16 cellular contexts compared by ENCODE assay signal in genomic region chr12:116734156-116734768, GRCh38. TPM values are rescaled to one million over a fixed set of nuclear protein-coding genes. Genes with fewer than 3 reads are reported as not detected.
DNase-seq lines count a peak whose midpoint lies in the region; ATAC-seq and TF ChIP-seq lines count a peak whose summit lies in the region.
"Had no signal": no experiment of that assay in that cellular context is flagged by ENCODE, and none has a peak within 500 bp of the region (broad histone marks: within the 10 kb centered on the region; RNA-seq: fewer than 3 reads in every experiment).

No MANE protein-coding gene starts in this region.

- H3K27me3 Mint-ChIP-seq in Caco-2 (ENCODE audit: insufficient read depth, unreplicated experiment) (no peaks in the 10 kb centered on the region), memory B cell (no peaks in the 10 kb centered on the region)
- no peaks in the 10 kb centered on the region for H3K27me3 Mint-ChIP-seq in activated T-helper 2 cell treated with anti-CD3 and anti-CD28 coated beads, Interferon-gamma antibody, Interleukin-2, Interleukin-4, amounts not matched to agents 10 μg/mL and 5 μg/mL and 100 μg/mL, durations not matched to agents 14 hours and 24 hours and 36 hours (ENCODE audit: low read depth)
- H3K27me3 Mint-ChIP-seq: activated CD4-positive, alpha-beta T cell treated with anti-CD3 and anti-CD28 coated beads for 36 hours; activated naive CD8-positive, alpha-beta T cell treated with anti-CD3 and anti-CD28 coated beads, Interleukin-2, amount 10 ng/mL, durations not matched to agents 7 days and 5 days had no signal

- peak; percentile 49 to 58 for DNase-seq in Caco-2
- no peak for DNase-seq in activated T-helper 2 cell treated with anti-CD3 and anti-CD28 coated beads, Interferon-gamma antibody, Interleukin-2, Interleukin-4, amounts not matched to agents 10 μg/mL and 5 μg/mL and 100 μg/mL, durations not matched to agents 14 hours and 24 hours and 36 hours (ENCODE audit: low spot score)
- no peak for DNase-seq in memory B cell (ENCODE audit: low spot score in 2 of 2)
- no peak for DNase-seq in foreskin keratinocyte
- DNase-seq in activated gamma-delta T cell treated with Interleukin-2 at 50 U/mL for 16 hours, result no peak
- DNase-seq: activated naive CD8-positive, alpha-beta T cell treated with anti-CD3 and anti-CD28 coated beads, Interleukin-2, amount 10 ng/mL, durations not matched to agents 7 days and 5 days; cerebellar nuclear complex; DMS79; mesendoderm; NCI-H526 had no signal

- H3K9me3 Mint-ChIP-seq in Caco-2 (ENCODE audit: unreplicated experiment) (no peaks in the 10 kb centered on the region), memory B cell (no peaks in the 10 kb centered on the region)
- no peaks in the 10 kb centered on the region for H3K9me3 Mint-ChIP-seq in activated T-helper 2 cell treated with anti-CD3 and anti-CD28 coated beads, Interferon-gamma antibody, Interleukin-2, Interleukin-4, amounts not matched to agents 10 μg/mL and 5 μg/mL and 100 μg/mL, durations not matched to agents 14 hours and 24 hours and 36 hours
- H3K9me3 Mint-ChIP-seq: activated naive CD8-positive, alpha-beta T cell treated with anti-CD3 and anti-CD28 coated beads, Interleukin-2, amount 10 ng/mL, durations not matched to agents 7 days and 5 days had no signal

- H3K27ac Mint-ChIP-seq in Caco-2 (ENCODE audit: unreplicated experiment) (peak overlapping the region; percentile 43), memory B cell (no peak overlapping the region)
- no peak overlapping the region for H3K27ac Mint-ChIP-seq in activated T-helper 2 cell treated with anti-CD3 and anti-CD28 coated beads, Interferon-gamma antibody, Interleukin-2, Interleukin-4, amounts not matched to agents 10 μg/mL and 5 μg/mL and 100 μg/mL, durations not matched to agents 14 hours and 24 hours and 36 hours
- H3K27ac Mint-ChIP-seq: activated naive CD8-positive, alpha-beta T cell treated with anti-CD3 and anti-CD28 coated beads, Interleukin-2, amount 10 ng/mL, durations not matched to agents 7 days and 5 days had no signal

- no peaks in the 10 kb centered on the region; the same call in 1 of the 2 replicates for H3K36me3 ChIP-seq in Caco-2 (ENCODE audit: control insufficient read depth, insufficient read depth, low read length)

- TF ChIP-seq CTCF in 22Rv1 (IDR thresholded peaks at IDR 0.05), result no peak
- no peak for TF ChIP-seq CTCF in Caco-2 (IDR thresholded peaks at IDR 0.05; ENCODE audit: insufficient read depth in 1 of 2, low read depth in 1 of 2, low read length in 1 of 2, severe bottlenecking in 1 of 2, unreplicated experiment in 1 of 2)
- TF ChIP-seq CTCF in foreskin keratinocyte (conservative IDR thresholded peaks at IDR 0.05), result no peak

- POLR2A ChIA-PET in Caco-2 (lab: Charles Lee), result no interaction called here

- intact Hi-C loops in Caco-2 (cut with micrococcal nuclease; ENCODE audit: unreplicated experiment), result loop anchor here (1.0 kb wide), 1 partner anchor 182 kb away; no protein-coding TSS in a partner anchor
- intact Hi-C loops in activated T-helper 2 cell treated with anti-CD3 and anti-CD28 coated beads, Interferon-gamma antibody, Interleukin-2, Interleukin-4, amounts not matched to agents 10 μg/mL and 5 μg/mL and 100 μg/mL, durations not matched to agents 14 hours and 24 hours and 36 hours (cut with micrococcal nuclease), result loop anchor here (10.0 kb wide), 1 partner anchor 401 kb away; no protein-coding TSS in a partner anchor

- ATAC-seq in memory B cell (ENCODE audit: low read depth), result no peak
- ATAC-seq in HG02981 (IDR thresholded peaks at IDR 0.05; ENCODE audit: unreplicated experiment), result no peak
- ATAC-seq in SK-N-SH treated with all-trans-retinoic acid at 6 μM for 48 hours, result no peak
- no peak for ATAC-seq in foreskin keratinocyte
- ATAC-seq: activated CD4-positive, alpha-beta T cell treated with anti-CD3 and anti-CD28 coated beads for 36 hours had no signal

- no peak overlapping the region for H3K4me3 ChIP-seq in Caco-2 (ENCODE audit: low read depth, low read length)
- H3K4me3 ChIP-seq: HAP-1 had no signal

- no TSS peak for BruUV-seq in Caco-2 (replicated peaks; lab: Mats Ljungman, UMichigan)

- no peaks in the 10 kb centered on the region for H3K9me3 ChIP-seq in Caco-2
- H3K9me3 ChIP-seq: HAP-1 had no signal

- H3K36me3 Mint-ChIP-seq in Caco-2 (ENCODE audit: insufficient read depth, unreplicated experiment) (peaks cover 63% of the 10 kb centered on the region), memory B cell (peaks cover 20% of the 10 kb centered on the region)
- peaks cover 22% of the 10 kb centered on the region for H3K36me3 Mint-ChIP-seq in activated T-helper 2 cell treated with anti-CD3 and anti-CD28 coated beads, Interferon-gamma antibody, Interleukin-2, Interleukin-4, amounts not matched to agents 10 μg/mL and 5 μg/mL and 100 μg/mL, durations not matched to agents 14 hours and 24 hours and 36 hours (ENCODE audit: low read depth)

- H3K27me3 ChIP-seq in Caco-2 (replicated peaks; ENCODE audit: control insufficient read depth, insufficient read depth, low read length) (no peaks in the 10 kb centered on the region), foreskin keratinocyte (no peaks in the 10 kb centered on the region)

- CTCF ChIA-PET in Caco-2 (lab: Charles Lee), result no interaction called here

- peak overlapping the region; percentile 42 for H3K4me3 Mint-ChIP-seq in Caco-2 (ENCODE audit: unreplicated experiment)
- peak overlapping the region; percentile 40 for H3K4me3 Mint-ChIP-seq in activated T-helper 2 cell treated with anti-CD3 and anti-CD28 coated beads, Interferon-gamma antibody, Interleukin-2, Interleukin-4, amounts not matched to agents 10 μg/mL and 5 μg/mL and 100 μg/mL, durations not matched to agents 14 hours and 24 hours and 36 hours (ENCODE audit: low read depth)
- peak overlapping the region; percentile 38 for H3K4me3 Mint-ChIP-seq in memory B cell
- H3K4me3 Mint-ChIP-seq: activated CD4-positive, alpha-beta T cell treated with anti-CD3 and anti-CD28 coated beads for 36 hours had no signal

- H3K4me1 ChIP-seq in Caco-2, result peaks cover 26% of the 10 kb centered on the region
- H3K4me1 ChIP-seq in foreskin keratinocyte, result no peaks in the 10 kb centered on the region

- peak overlapping the region; percentile 38 for H3K27ac ChIP-seq in 22Rv1
- H3K27ac ChIP-seq in foreskin keratinocyte, result no peak overlapping the region
- H3K27ac ChIP-seq: epithelial cell of prostate had no signal

- H3K4me1 Mint-ChIP-seq in Caco-2 (ENCODE audit: low read depth, unreplicated experiment) (peaks cover 19% of the 10 kb centered on the region), memory B cell (peaks cover 34% of the 10 kb centered on the region)
- H3K4me1 Mint-ChIP-seq in activated T-helper 2 cell treated with anti-CD3 and anti-CD28 coated beads, Interferon-gamma antibody, Interleukin-2, Interleukin-4, amounts not matched to agents 10 μg/mL and 5 μg/mL and 100 μg/mL, durations not matched to agents 14 hours and 24 hours and 36 hours (ENCODE audit: low read depth), result peaks cover 18% of the 10 kb centered on the region

TF ChIP-seq in SK-N-SH treated with all-trans-retinoic acid at 6 μM for 48 hours, 23 proteins besides CTCF, POLR2A, EP300 and RAD21:
- TF ChIP-seq ZFP30 (CRISPR knock-in tag; IDR thresholded peaks at IDR 0.05) (no peak), ESRRG (CRISPR knock-in tag; IDR thresholded peaks at IDR 0.05) (no peak), ISL1 (CRISPR knock-in tag; IDR thresholded peaks at IDR 0.05) (no peak), ZNF70 (CRISPR knock-in tag; IDR thresholded peaks at IDR 0.05) (no peak), ARNTL (CRISPR knock-in tag; IDR thresholded peaks at IDR 0.05; ENCODE audit: borderline replicate concordance, low read depth) (no peak), OSR1 (CRISPR knock-in tag; IDR thresholded peaks at IDR 0.05) (no peak), GLIS3 (CRISPR knock-in tag; IDR thresholded peaks at IDR 0.05) (no peak)
- TF ChIP-seq, protein P1, sequence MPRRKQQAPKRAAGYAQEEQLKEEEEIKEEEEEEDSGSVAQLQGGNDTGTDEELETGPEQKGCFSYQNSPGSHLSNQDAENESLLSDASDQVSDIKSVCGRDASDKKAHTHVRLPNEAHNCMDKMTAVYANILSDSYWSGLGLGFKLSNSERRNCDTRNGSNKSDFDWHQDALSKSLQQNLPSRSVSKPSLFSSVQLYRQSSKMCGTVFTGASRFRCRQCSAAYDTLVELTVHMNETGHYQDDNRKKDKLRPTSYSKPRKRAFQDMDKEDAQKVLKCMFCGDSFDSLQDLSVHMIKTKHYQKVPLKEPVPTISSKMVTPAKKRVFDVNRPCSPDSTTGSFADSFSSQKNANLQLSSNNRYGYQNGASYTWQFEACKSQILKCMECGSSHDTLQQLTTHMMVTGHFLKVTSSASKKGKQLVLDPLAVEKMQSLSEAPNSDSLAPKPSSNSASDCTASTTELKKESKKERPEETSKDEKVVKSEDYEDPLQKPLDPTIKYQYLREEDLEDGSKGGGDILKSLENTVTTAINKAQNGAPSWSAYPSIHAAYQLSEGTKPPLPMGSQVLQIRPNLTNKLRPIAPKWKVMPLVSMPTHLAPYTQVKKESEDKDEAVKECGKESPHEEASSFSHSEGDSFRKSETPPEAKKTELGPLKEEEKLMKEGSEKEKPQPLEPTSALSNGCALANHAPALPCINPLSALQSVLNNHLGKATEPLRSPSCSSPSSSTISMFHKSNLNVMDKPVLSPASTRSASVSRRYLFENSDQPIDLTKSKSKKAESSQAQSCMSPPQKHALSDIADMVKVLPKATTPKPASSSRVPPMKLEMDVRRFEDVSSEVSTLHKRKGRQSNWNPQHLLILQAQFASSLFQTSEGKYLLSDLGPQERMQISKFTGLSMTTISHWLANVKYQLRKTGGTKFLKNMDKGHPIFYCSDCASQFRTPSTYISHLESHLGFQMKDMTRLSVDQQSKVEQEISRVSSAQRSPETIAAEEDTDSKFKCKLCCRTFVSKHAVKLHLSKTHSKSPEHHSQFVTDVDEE (CRISPR knock-in tag; IDR thresholded peaks at IDR 0.05), result no peak

RNA-seq across cellular contexts. Expression of gene SPRING1, which starts 3.6 kb away (rescaled TPM):
- total RNA-seq in Caco-2 (2022), result 68.5 and 69.6 TPM in 2 replicates
- 32.4 and 36.1 TPM in 2 replicates for total RNA-seq in activated T-helper 2 cell treated with anti-CD3 and anti-CD28 coated beads, Interferon-gamma antibody, Interleukin-2, Interleukin-4, amounts not matched to agents 10 μg/mL and 5 μg/mL and 100 μg/mL, durations not matched to agents 14 hours and 24 hours and 36 hours
- total RNA-seq in foreskin keratinocyte, result 25.1 and 26.0 TPM in 2 replicates
- polyA plus RNA-seq in foreskin keratinocyte, result 14.4 and 16.7 TPM in 2 replicates

RNA-seq across cellular contexts. Expression of gene RNFT2, which starts 3.9 kb away (rescaled TPM):
- total RNA-seq in Caco-2 (2022) (10.5 and 11.6 TPM in 2 replicates), foreskin keratinocyte (1.3 and 2.6 TPM in 2 replicates)
- total RNA-seq in activated T-helper 2 cell treated with anti-CD3 and anti-CD28 coated beads, Interferon-gamma antibody, Interleukin-2, Interleukin-4, amounts not matched to agents 10 μg/mL and 5 μg/mL and 100 μg/mL, durations not matched to agents 14 hours and 24 hours and 36 hours, result 11.0 and 14.4 TPM in 2 replicates
- 0.69 and 2.0 TPM in 2 replicates for polyA plus RNA-seq in foreskin keratinocyte

Comparison
In these comparisons a context has a peak if more than half of its experiments do, and no peak if none do; other contexts are left out.
1. DNase-seq: peak in Caco-2 (2 of 2); none in activated T-helper 2 cell treated with anti-CD3 and anti-CD28 coated beads, Interferon-gamma antibody, Interleukin-2, Interleukin-4, amounts not matched to agents 10 μg/mL and 5 μg/mL and 100 μg/mL, durations not matched to agents 14 hours and 24 hours and 36 hours (single experiment), memory B cell (0 of 2), foreskin keratinocyte (0 of 2) and activated gamma-delta T cell treated with Interleukin-2 at 50 U/mL for 16 hours (single experiment).
2. Peak in every context shown above with its lines, with median percentiles within 50 percentile points of each other: H3K4me3 Mint-ChIP-seq.